In the genomic region with DNA sequence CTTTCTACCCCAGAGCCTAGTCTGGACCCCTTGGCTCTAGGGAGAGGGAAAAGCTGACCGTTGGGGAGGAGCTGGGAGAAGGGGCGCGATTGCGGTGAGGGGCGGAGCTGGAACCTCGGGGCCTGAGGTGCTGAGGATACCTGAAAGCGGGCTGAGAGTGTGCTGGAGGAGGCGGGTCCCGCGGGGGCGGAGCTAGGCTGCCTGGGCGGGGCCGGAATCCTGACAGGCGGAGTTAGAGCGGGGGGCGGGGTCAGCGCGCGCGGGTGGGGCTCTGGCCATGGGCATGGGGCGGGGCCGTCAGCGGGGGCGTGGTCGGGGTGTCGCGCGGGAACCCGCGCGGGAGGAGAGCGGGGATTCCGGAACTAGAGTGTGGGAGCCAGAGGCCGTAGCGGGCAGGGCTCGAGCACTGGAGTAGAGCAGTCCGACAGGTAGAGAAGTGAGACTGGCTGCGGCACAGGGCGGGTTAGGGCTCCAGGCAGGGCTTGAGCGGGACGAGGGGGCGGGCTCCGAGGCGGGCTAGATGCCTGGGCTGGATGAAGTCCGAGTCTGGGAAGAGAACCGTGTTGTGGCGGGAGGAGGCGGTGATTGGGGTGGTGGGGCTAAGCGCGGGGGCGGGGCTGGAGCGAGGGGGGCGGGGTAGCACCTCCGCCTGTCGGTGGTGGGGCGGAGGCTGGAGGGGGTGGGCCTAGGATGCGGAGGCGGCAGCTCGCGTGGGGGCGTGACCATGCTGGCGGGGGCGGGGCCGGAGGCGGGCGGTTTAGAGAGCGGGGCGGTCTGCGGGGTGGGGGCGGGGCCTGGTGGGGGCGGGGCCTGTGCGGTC, we compare ENCODE assay signal across 8 cellular contexts. TPM values are rescaled to one million over a fixed set of nuclear protein-coding genes. Genes with fewer than 3 reads are reported as not detected.
DNase-seq lines count a peak whose midpoint lies in the region; TF ChIP-seq lines count a peak whose summit lies in the region.

Gene INAFM1, plus strand, starts transcription at position 815 of the 820 bp plus-strand sequence. CDS start 35 bp downstream, outside the sequence.

- peaks cover 19% of the 10 kb centered on the region for H3K4me1 ChIP-seq in HAP-1
- H3K4me1 ChIP-seq in SJCRH30: peaks cover 9% of the 10 kb centered on the region; the same call in 1 of the 2 replicates
- H3K4me1 ChIP-seq in neutrophil (ENCODE audit: control insufficient read depth in 1 of 2, insufficient read depth in 1 of 2, low read depth in 1 of 2, low read length in 1 of 2): peaks cover 34 to 41% of the 10 kb centered on the region in 2 experiments
- peaks cover 6 to 36% (median 32%) of the 10 kb centered on the region in 5 donors for H3K4me1 ChIP-seq in subcutaneous abdominal adipose tissue (ENCODE audit: control insufficient read depth in 5 of 5, insufficient read depth in 5 of 5, low read length in 5 of 5)

- no peak for TF ChIP-seq CTCF in neutrophil (IDR thresholded peaks at IDR 0.05)

- peak within 1 kb of the TSS; percentile 65 for H3K4me3 ChIP-seq in HAP-1
- peak within 1 kb of the TSS; percentile 66 for H3K4me3 ChIP-seq in SJCRH30
- peak within 1 kb of the TSS; percentile 62 to 72 for H3K4me3 ChIP-seq in neutrophil (ENCODE audit: low read depth in 1 of 2, low read length in 1 of 2)
- H3K4me3 ChIP-seq in subcutaneous abdominal adipose tissue (ENCODE audit: low read depth in 1 of 5, low read length in 5 of 5): peak within 1 kb of the TSS; percentile 79 to 96 (median 87)

- H3K27me3 ChIP-seq in HAP-1 (ENCODE audit: low read depth): no peaks in the 10 kb centered on the region
- H3K27me3 ChIP-seq in SJCRH30: no peaks in the 10 kb centered on the region
- peaks cover 5% of the 10 kb centered on the region for H3K27me3 ChIP-seq in neutrophil
- H3K27me3 ChIP-seq in subcutaneous abdominal adipose tissue (ENCODE audit: control insufficient read depth in 5 of 5, insufficient read depth in 4 of 5, low read length in 5 of 5): no peaks in the 10 kb centered on the region

- H3K9me3 ChIP-seq in HAP-1: no peaks in the 10 kb centered on the region
- H3K9me3 ChIP-seq in SJCRH30 (replicated peaks): no peaks in the 10 kb centered on the region
- H3K9me3 ChIP-seq in neutrophil: no peaks in the 10 kb centered on the region
- H3K9me3 ChIP-seq in subcutaneous abdominal adipose tissue (ENCODE audit: control insufficient read depth in 5 of 5, low read length in 5 of 5): no peaks in the 10 kb centered on the region

- in situ Hi-C loops in HAP-1 (cut with MboI; ENCODE audit: low sequenced_read_pairs): no loop called here

- peak within 1 kb of the TSS; percentile 48 to 91 (median 86) for H3K9ac ChIP-seq in subcutaneous abdominal adipose tissue (ENCODE audit: low read length in 5 of 5)

- H3K27ac ChIP-seq in SJCRH30 (peak within 1 kb of the TSS; percentile 84), neutrophil (peak within 1 kb of the TSS; percentile 97), subcutaneous abdominal adipose tissue (ENCODE audit: low read depth, low read length) (peak within 1 kb of the TSS; percentile 86)

- DNase-seq in EL (peak; percentile 93), HAP-1 (ENCODE audit: low spot score in 2 of 2) (peak; percentile 85 to 99), MV-4-11 (lab: John Stamatoyannopoulos, UW) (peak; percentile 92), SJCRH30 (peak; percentile 94 to 97), foreskin melanocyte (peak; percentile 79)
- peak; percentile 100 for DNase-seq in activated gamma-delta T cell treated with anti-CD3 and anti-CD28 coated beads, Interleukin-2, amount 50 U/mL, for 16 hours (ENCODE audit: low read depth)

- H3K36me3 ChIP-seq in HAP-1 (replicated peaks) (peaks cover 10% of the 10 kb centered on the region), SJCRH30 (no peaks in the 10 kb centered on the region), neutrophil (peaks cover 26% of the 10 kb centered on the region), subcutaneous abdominal adipose tissue (ENCODE audit: control insufficient read depth in 5 of 5, insufficient read depth in 5 of 5, low read length in 5 of 5) (peaks cover 0 to 24% (median 20%) of the 10 kb centered on the region in 5 donors)

RNA-seq across cellular contexts. Expression of gene INAFM1, which starts in this region (rescaled TPM):
- 1.4 and 2.4 TPM in 2 replicates for total RNA-seq in SJCRH30 (2014; rRNA removed; shearing (Covaris generic))

Comparison
In these comparisons a context has a peak if more than half of its experiments do, and no peak if none do; other contexts are left out.
1. Peak in every context shown above with its lines: DNase-seq, H3K4me3 ChIP-seq and H3K27ac ChIP-seq.